In the genomic region with DNA sequence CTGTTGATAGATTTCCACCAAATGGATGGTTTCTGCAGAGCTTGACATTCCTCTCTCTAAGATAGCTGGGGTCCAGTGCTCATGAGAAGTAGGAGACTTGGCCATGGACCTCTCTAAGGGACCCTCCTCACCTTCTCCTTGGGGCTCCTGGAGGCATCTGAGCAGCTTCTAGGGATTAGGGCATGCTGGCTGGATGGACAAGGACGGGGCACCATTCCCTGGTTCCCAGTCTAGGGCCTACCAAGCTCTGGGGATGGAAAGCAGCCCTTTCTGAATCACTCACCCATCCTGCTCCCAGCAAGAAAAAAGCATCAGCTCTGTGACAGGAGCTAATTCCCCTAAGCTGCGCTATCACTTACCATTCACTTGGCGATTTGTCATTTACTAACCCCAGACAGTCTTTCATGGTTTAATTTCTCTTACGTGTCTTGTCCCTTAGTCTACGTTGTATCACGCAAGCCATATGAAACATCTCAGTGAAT, we compare ENCODE assay signal across 1 cellular context.
TF ChIP-seq lines count a peak whose summit lies in the region.

No MANE protein-coding gene starts in this region.

TF ChIP-seq in HepG2, 621 proteins besides CTCF, POLR2A, EP300 and RAD21:
- TF ChIP-seq ZNF790 (CRISPR knock-in tag; IDR thresholded peaks at IDR 0.05; ENCODE audit: borderline replicate concordance) (no peak), E2F1 (CRISPR knock-in tag; IDR thresholded peaks at IDR 0.05) (no peak), ELF4 (CRISPR knock-in tag; IDR thresholded peaks at IDR 0.05; ENCODE audit: borderline replicate concordance) (no peak), NFIB (CRISPR knock-in tag; IDR thresholded peaks at IDR 0.05; ENCODE audit: borderline replicate concordance) (no peak), TBP (CRISPR knock-in tag; IDR thresholded peaks at IDR 0.05) (no peak), ZNF562 (CRISPR knock-in tag; IDR thresholded peaks at IDR 0.05; ENCODE audit: borderline replicate concordance) (no peak), ZNF343 (CRISPR knock-in tag; IDR thresholded peaks at IDR 0.05) (no peak)
- TF ChIP-seq, protein P1, sequence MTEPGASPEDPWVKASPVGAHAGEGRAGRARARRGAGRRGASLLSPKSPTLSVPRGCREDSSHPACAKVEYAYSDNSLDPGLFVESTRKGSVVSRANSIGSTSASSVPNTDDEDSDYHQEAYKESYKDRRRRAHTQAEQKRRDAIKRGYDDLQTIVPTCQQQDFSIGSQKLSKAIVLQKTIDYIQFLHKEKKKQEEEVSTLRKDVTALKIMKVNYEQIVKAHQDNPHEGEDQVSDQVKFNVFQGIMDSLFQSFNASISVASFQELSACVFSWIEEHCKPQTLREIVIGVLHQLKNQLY (CRISPR knock-in tag; IDR thresholded peaks at IDR 0.05), result no peak
- TF ChIP-seq, protein P2, sequence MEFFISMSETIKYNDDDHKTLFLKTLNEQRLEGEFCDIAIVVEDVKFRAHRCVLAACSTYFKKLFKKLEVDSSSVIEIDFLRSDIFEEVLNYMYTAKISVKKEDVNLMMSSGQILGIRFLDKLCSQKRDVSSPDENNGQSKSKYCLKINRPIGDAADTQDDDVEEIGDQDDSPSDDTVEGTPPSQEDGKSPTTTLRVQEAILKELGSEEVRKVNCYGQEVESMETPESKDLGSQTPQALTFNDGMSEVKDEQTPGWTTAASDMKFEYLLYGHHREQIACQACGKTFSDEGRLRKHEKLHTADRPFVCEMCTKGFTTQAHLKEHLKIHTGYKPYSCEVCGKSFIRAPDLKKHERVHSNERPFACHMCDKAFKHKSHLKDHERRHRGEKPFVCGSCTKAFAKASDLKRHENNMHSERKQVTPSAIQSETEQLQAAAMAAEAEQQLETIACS (CRISPR knock-in tag; IDR thresholded peaks at IDR 0.05), result no peak
- TF ChIP-seq, protein P3, sequence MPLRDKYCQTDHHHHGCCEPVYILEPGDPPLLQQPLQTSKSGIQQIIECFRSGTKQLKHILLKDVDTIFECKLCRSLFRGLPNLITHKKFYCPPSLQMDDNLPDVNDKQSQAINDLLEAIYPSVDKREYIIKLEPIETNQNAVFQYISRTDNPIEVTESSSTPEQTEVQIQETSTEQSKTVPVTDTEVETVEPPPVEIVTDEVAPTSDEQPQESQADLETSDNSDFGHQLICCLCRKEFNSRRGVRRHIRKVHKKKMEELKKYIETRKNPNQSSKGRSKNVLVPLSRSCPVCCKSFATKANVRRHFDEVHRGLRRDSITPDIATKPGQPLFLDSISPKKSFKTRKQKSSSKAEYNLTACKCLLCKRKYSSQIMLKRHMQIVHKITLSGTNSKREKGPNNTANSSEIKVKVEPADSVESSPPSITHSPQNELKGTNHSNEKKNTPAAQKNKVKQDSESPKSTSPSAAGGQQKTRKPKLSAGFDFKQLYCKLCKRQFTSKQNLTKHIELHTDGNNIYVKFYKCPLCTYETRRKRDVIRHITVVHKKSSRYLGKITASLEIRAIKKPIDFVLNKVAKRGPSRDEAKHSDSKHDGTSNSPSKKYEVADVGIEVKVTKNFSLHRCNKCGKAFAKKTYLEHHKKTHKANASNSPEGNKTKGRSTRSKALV (CRISPR knock-in tag; IDR thresholded peaks at IDR 0.05), result no peak
- TF ChIP-seq, protein P4, sequence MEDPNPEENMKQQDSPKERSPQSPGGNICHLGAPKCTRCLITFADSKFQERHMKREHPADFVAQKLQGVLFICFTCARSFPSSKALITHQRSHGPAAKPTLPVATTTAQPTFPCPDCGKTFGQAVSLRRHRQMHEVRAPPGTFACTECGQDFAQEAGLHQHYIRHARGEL (CRISPR knock-in tag; IDR thresholded peaks at IDR 0.05), result no peak
